Comparison of ENCODE assay signal across 9 cellular contexts in genomic region chr2:67451086-67451832, GRCh38. TPM values are rescaled to one million over a fixed set of nuclear protein-coding genes. Genes with fewer than 3 reads are reported as not detected.
DNase-seq lines count a peak whose midpoint lies in the region; ATAC-seq and TF ChIP-seq lines count a peak whose summit lies in the region.
"Had no signal": no experiment of that assay in that cellular context is flagged by ENCODE, and none has a peak within 500 bp of the region (broad histone marks: within the 10 kb centered on the region; RNA-seq: fewer than 3 reads in every experiment).

No MANE protein-coding gene starts in this region.

- H3K4me3 ChIP-seq in mammary epithelial cell (replicated peaks in 1 of 3; ENCODE audit: insufficient read depth in 1 of 3, low read depth in 2 of 3, low read length in 3 of 3) (no peak overlapping the region), mesenchymal stem cell (ENCODE audit: insufficient read depth in 1 of 2, low read depth in 1 of 2, low read length in 2 of 2) (no peak overlapping the region)

- H2AFZ ChIP-seq in mammary epithelial cell (ENCODE audit: low read depth, low read length): no peak overlapping the region
- H2AFZ ChIP-seq in mesenchymal stem cell (ENCODE audit: low read depth, low read length): no peak overlapping the region

- H2AK5ac ChIP-seq in mesenchymal stem cell (ENCODE audit: low read length, severe bottlenecking): no peak overlapping the region

- H4K8ac ChIP-seq in mesenchymal stem cell (ENCODE audit: low read length): no peak overlapping the region

- H3K9ac ChIP-seq in mammary epithelial cell (ENCODE audit: insufficient read depth, low read length) (peak overlapping the region; percentile 11), mesenchymal stem cell (ENCODE audit: low read length) (no peak overlapping the region)

- H2BK12ac ChIP-seq in mesenchymal stem cell (ENCODE audit: low read length in 2 of 2): peak overlapping the region in 1 of 2 experiments; percentile 29

- ATAC-seq in HG02678 (IDR thresholded peaks at IDR 0.05; ENCODE audit: unreplicated experiment): no peak

- no peaks in the 10 kb centered on the region for H4K20me1 ChIP-seq in mammary epithelial cell (ENCODE audit: insufficient read depth, low read length)

- H3K27ac ChIP-seq in mammary epithelial cell (ENCODE audit: insufficient read depth, low read depth, low read length) (peak overlapping the region; percentile 95), mesenchymal stem cell (ENCODE audit: low read length, poor library complexity, severe bottlenecking) (no peak overlapping the region)

- DNase-seq in COR-L47 (lab: John Stamatoyannopoulos, UW) (peak; percentile 67), NCI-H1105 (lab: John Stamatoyannopoulos, UW) (peak; percentile 10), mammary epithelial cell (peak; percentile 100), mesenchymal stem cell (peak; percentile 79), D341Med (ENCODE audit: low spot score) (no peak), CD1c-positive myeloid dendritic cell (ENCODE audit: extremely low spot score) (no peak), globus pallidus (ENCODE audit: low spot score) (no peak)
- DNase-seq: activated T-cell treated with anti-CD3 and anti-CD28 coated beads, Interleukin-2, amount 50 U/mL, for 24 hours had no signal

- H3K23ac ChIP-seq in mesenchymal stem cell (ENCODE audit: low read length in 2 of 2): no peak overlapping the region

- in situ Hi-C loops in mammary epithelial cell (cut with MboI; ENCODE audit: low sequenced_read_pairs in 2 of 2): loop anchor here in 1 of 2 donors (25.0 kb wide), 2 partner anchors 189 to 1014 kb away; partner anchors contain the start of gene MEIS1

- no peak overlapping the region for H4K91ac ChIP-seq in mesenchymal stem cell (ENCODE audit: low read length)

- BruUV-seq in mammary epithelial cell (replicated peaks; lab: Mats Ljungman, UMichigan): TSS peak; percentile 63

- H3K4ac ChIP-seq in mesenchymal stem cell (ENCODE audit: low read depth in 1 of 2, low read length in 2 of 2): peak overlapping the region in 1 of 2 experiments; percentile 4

- no peaks in the 10 kb centered on the region for H3K79me1 ChIP-seq in mesenchymal stem cell (replicated peaks; ENCODE audit: low read length, poor library complexity, severe bottlenecking)

- H3K4me1 ChIP-seq in mammary epithelial cell (ENCODE audit: insufficient read depth, low read length): peaks cover 61% of the 10 kb centered on the region
- H3K4me1 ChIP-seq in mesenchymal stem cell (ENCODE audit: control insufficient read depth, insufficient read depth, low read depth, low read length): no peaks in the 10 kb centered on the region

- CTCF ChIA-PET in mammary epithelial cell (lab: Charles Lee; ENCODE audit: low non-redundant PET): no interaction called here

- no peak for TF ChIP-seq CTCF in mammary epithelial cell (conservative IDR thresholded peaks at IDR 0.05 in 1 of 2, IDR thresholded peaks at IDR 0.05 in 1 of 2; ENCODE audit: extremely low read depth in 1 of 2, insufficient read depth in 1 of 2, low read depth in 1 of 2, low read length in 2 of 2)

- dilution Hi-C loops in mammary epithelial cell (cut with HindIII; ENCODE audit: low sequenced_read_pairs): no loop called here

- no peak overlapping the region for H3K14ac ChIP-seq in mesenchymal stem cell (ENCODE audit: low read length in 2 of 2)

- intact Hi-C loops in mammary epithelial cell (cut with micrococcal nuclease): loop anchor here (1.0 kb wide), 3 partner anchors 12 to 54 kb away; partner anchors contain the start of gene ETAA1

- H2BK5ac ChIP-seq in mesenchymal stem cell (ENCODE audit: low read depth, low read length, poor library complexity, severe bottlenecking): no peak overlapping the region

- no peaks in the 10 kb centered on the region for H3K79me2 ChIP-seq in mammary epithelial cell (ENCODE audit: insufficient read depth, low read length)

- peak overlapping the region; percentile 13 for H3K4me2 ChIP-seq in mammary epithelial cell (ENCODE audit: insufficient read depth, low read depth, low read length)
- no peak overlapping the region for H3K4me2 ChIP-seq in mesenchymal stem cell (ENCODE audit: low read length, poor library complexity, severe bottlenecking)

- H2BK15ac ChIP-seq in mesenchymal stem cell (ENCODE audit: low read depth, poor library complexity, severe bottlenecking): no peak overlapping the region

- H2BK120ac ChIP-seq in mesenchymal stem cell (ENCODE audit: low read depth, low read length): no peak overlapping the region

- peak overlapping the region in 1 of 2 experiments; percentile 18 for H3K18ac ChIP-seq in mesenchymal stem cell (ENCODE audit: low read depth in 1 of 2, low read length in 2 of 2)

- no peaks in the 10 kb centered on the region for H3K27me3 ChIP-seq in mammary epithelial cell (ENCODE audit: insufficient read depth, low read length)
- H3K27me3 ChIP-seq in mesenchymal stem cell (ENCODE audit: control insufficient read depth in 1 of 2, insufficient read depth in 1 of 2, low read length in 2 of 2): no peaks in the 10 kb centered on the region

- H3K9me3 ChIP-seq in mammary epithelial cell (replicated peaks; ENCODE audit: insufficient read depth, low read length) (no peaks in the 10 kb centered on the region), mesenchymal stem cell (ENCODE audit: control insufficient read depth, low read length) (no peaks in the 10 kb centered on the region)

- H3K36me3 ChIP-seq in mammary epithelial cell (ENCODE audit: insufficient read depth, low read length) (no peaks in the 10 kb centered on the region), mesenchymal stem cell (ENCODE audit: control insufficient read depth in 1 of 2, insufficient read depth in 2 of 2, low read depth in 1 of 2, low read length in 2 of 2) (no peaks in the 10 kb centered on the region)

- 40% methylated on average over 7 of the region's 7 CpGs for WGBS in mammary epithelial cell (ENCODE audit: low coverage, missing lambda C conversion rate)
- 65% methylated on average over 4 of the region's 7 CpGs for WGBS in mesenchymal stem cell

RNA-seq across cellular contexts. Expression of gene ETAA1, which starts 54.1 kb away (rescaled TPM):
- 10 to 100 TPM; 14.0 to 14.5 TPM for total RNA-seq in mammary epithelial cell
- 5.0 TPM for polyA plus RNA-seq in mammary epithelial cell
- polyA minus RNA-seq in mammary epithelial cell: 0.47 TPM
- polyA plus RNA-seq in mesenchymal stem cell (2013, experiment 1 of 2): 9.2 TPM
- polyA plus RNA-seq in mesenchymal stem cell (2013, experiment 2 of 2): 9.5 TPM

Comparison
In these comparisons a context has a peak if more than half of its experiments do, and no peak if none do; other contexts are left out.
1. DNase-seq: peak in COR-L47 (single experiment), NCI-H1105 (single experiment), mammary epithelial cell (single experiment) and mesenchymal stem cell (single experiment); none in D341Med (single experiment), CD1c-positive myeloid dendritic cell (single experiment) and globus pallidus (single experiment).